Comparison of ENCODE assay signal across 19 cellular contexts in the genomic region with DNA sequence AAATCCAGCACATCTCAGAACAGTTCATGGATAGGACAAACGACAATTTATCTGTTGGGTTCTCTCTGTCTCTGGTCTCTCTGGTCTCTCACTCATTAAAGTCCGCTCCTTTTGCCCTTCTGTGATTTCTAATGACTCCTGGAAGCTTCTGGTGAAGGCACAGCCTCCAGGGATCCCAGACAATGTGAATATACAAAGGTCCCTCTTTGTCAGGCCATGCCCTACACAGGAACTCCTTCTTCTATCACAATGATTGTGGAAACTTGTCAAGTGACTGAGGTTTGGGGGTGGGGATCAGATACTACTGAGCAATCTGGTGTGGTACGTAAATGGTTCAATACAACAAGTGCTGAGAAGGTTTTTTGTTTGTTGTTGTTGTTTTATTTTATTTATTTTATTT. TPM values are rescaled to one million over a fixed set of nuclear protein-coding genes. Genes with fewer than 3 reads are reported as not detected.
DNase-seq lines count a peak whose midpoint lies in the region; ATAC-seq and TF ChIP-seq lines count a peak whose summit lies in the region.
"Had no signal": no experiment of that assay in that cellular context is flagged by ENCODE, and none has a peak within 500 bp of the region (broad histone marks: within the 10 kb centered on the region; RNA-seq: fewer than 3 reads in every experiment).

No MANE protein-coding gene starts in this region.

- no peak overlapping the region for H3K27ac ChIP-seq in CD4-positive, alpha-beta memory T cell (ENCODE audit: low read depth, low read length)
- H3K27ac ChIP-seq in fibroblast of lung (ENCODE audit: insufficient read depth, low read length) = no peak overlapping the region
- no peak overlapping the region for H3K27ac ChIP-seq in gastroesophageal sphincter
- H3K27ac ChIP-seq: Peyer's patch had no signal

- H3K4me1 Mint-ChIP-seq in CD4-positive, alpha-beta memory T cell = peaks cover 24 to 52% (median 39%) of the 10 kb centered on the region in 4 donors
- H3K4me1 Mint-ChIP-seq in natural killer cell treated with Interleukin-12 subunit alpha and Interleukin-12 subunit beta and Interleukin-15 and Interleukin-18, amount 100 ng/mL, for 72 hours (ENCODE audit: low read depth in 2 of 2) = peaks cover 41 to 52% of the 10 kb centered on the region in 2 donors

- H3K79me2 ChIP-seq in fibroblast of lung (ENCODE audit: control insufficient read depth, insufficient read depth, low read length) = no peaks in the 10 kb centered on the region

- H4K20me1 ChIP-seq in fibroblast of lung (ENCODE audit: control insufficient read depth, extremely low read depth, insufficient read depth, low read length) = no peaks in the 10 kb centered on the region

- H3K27me3 ChIP-seq in CD4-positive, alpha-beta memory T cell (ENCODE audit: insufficient read depth, low read length) = no peaks in the 10 kb centered on the region
- H3K27me3 ChIP-seq in fibroblast of lung (ENCODE audit: control insufficient read depth, insufficient read depth, low read length) = no peaks in the 10 kb centered on the region
- H3K27me3 ChIP-seq in gastroesophageal sphincter = no peaks in the 10 kb centered on the region
- H3K27me3 ChIP-seq: Peyer's patch had no signal

- no peak overlapping the region for H3K4me2 ChIP-seq in fibroblast of lung (ENCODE audit: extremely low read depth, insufficient read depth, low read length)

- ATAC-seq in natural killer cell treated with Interleukin-12 subunit alpha and Interleukin-12 subunit beta and Interleukin-15 and Interleukin-18, amount 100 ng/mL, for 72 hours = no peak
- ATAC-seq in GM19351 (IDR thresholded peaks at IDR 0.05; ENCODE audit: unreplicated experiment) (no peak), gastroesophageal sphincter (no peak)
- ATAC-seq: GM12878, Right ventricle myocardium inferior had no signal

- no peak overlapping the region for H3K9ac ChIP-seq in fibroblast of lung (ENCODE audit: insufficient read depth, low read length)

- no peaks in the 10 kb centered on the region for H3K9me3 ChIP-seq in CD4-positive, alpha-beta memory T cell (ENCODE audit: control insufficient read depth in 1 of 2, low read length in 2 of 2)
- H3K9me3 ChIP-seq in fibroblast of lung (ENCODE audit: control insufficient read depth, insufficient read depth, low read depth, low read length) = no peaks in the 10 kb centered on the region
- H3K9me3 ChIP-seq in gastroesophageal sphincter = no peaks in the 10 kb centered on the region
- H3K9me3 ChIP-seq: Peyer's patch had no signal

- H3K36me3 Mint-ChIP-seq in CD4-positive, alpha-beta memory T cell = no peaks in the 10 kb centered on the region
- H3K36me3 Mint-ChIP-seq in natural killer cell treated with Interleukin-12 subunit alpha and Interleukin-12 subunit beta and Interleukin-15 and Interleukin-18, amount 100 ng/mL, for 72 hours = no peaks in the 10 kb centered on the region

- H3K27me3 Mint-ChIP-seq in CD4-positive, alpha-beta memory T cell = no peaks in the 10 kb centered on the region
- H3K27me3 Mint-ChIP-seq in natural killer cell treated with Interleukin-12 subunit alpha and Interleukin-12 subunit beta and Interleukin-15 and Interleukin-18, amount 100 ng/mL, for 72 hours = no peaks in the 10 kb centered on the region
- H3K27me3 Mint-ChIP-seq: B cell had no signal

- CTCF ChIA-PET in CD4-positive, alpha-beta memory T cell (lab: Charles Lee; ENCODE audit: partially characterized antibody) = interaction anchor here (1.0 kb wide), 1 partner anchor 12 kb away, joined by 5 read pairs; no protein-coding TSS in a partner anchor

- no peaks in the 10 kb centered on the region for H3K9me3 Mint-ChIP-seq in CD4-positive, alpha-beta memory T cell
- H3K9me3 Mint-ChIP-seq in natural killer cell treated with Interleukin-12 subunit alpha and Interleukin-12 subunit beta and Interleukin-15 and Interleukin-18, amount 100 ng/mL, for 72 hours = peaks cover 5% of the 10 kb centered on the region

- H3K36me3 ChIP-seq in CD4-positive, alpha-beta memory T cell (ENCODE audit: insufficient read depth, low read length) = no peaks in the 10 kb centered on the region
- H3K36me3 ChIP-seq in fibroblast of lung (ENCODE audit: control insufficient read depth, insufficient read depth, low read length) (no peaks in the 10 kb centered on the region), gastroesophageal sphincter (no peaks in the 10 kb centered on the region)
- H3K36me3 ChIP-seq: Peyer's patch had no signal

- 80 to 81% methylated on average over 2 to 3 of the region's 3 CpGs for WGBS in gastroesophageal sphincter (ENCODE audit: low coverage in 1 of 2), 2 donors

- TF ChIP-seq POLR2A in gastroesophageal sphincter (IDR thresholded peaks at IDR 0.05) = no peak

- peak overlapping the region in 5 of 7 donors; percentile 46 to 90 (median 62) for H3K27ac Mint-ChIP-seq in CD4-positive, alpha-beta memory T cell
- H3K27ac Mint-ChIP-seq in natural killer cell treated with Interleukin-12 subunit alpha and Interleukin-12 subunit beta and Interleukin-15 and Interleukin-18, amount 100 ng/mL, for 72 hours = peak overlapping the region; percentile 66 to 72
- H3K27ac Mint-ChIP-seq: B cell had no signal

- POLR2A ChIA-PET in CD4-positive, alpha-beta memory T cell (lab: Charles Lee; ENCODE audit: partially characterized antibody) = no interaction called here

- TF ChIP-seq EP300 in gastroesophageal sphincter (IDR thresholded peaks at IDR 0.05) = no peak

- intact Hi-C loops in CD4-positive, alpha-beta memory T cell (cut with micrococcal nuclease) = no loop called here

- TF ChIP-seq CTCF in fibroblast of lung (conservative IDR thresholded peaks at IDR 0.05 in 1 of 2, IDR thresholded peaks at IDR 0.05 in 1 of 2; ENCODE audit: low read depth in 1 of 2, low read length in 2 of 2) (no peak), gastroesophageal sphincter (IDR thresholded peaks at IDR 0.05) (no peak)

- peak overlapping the region; percentile 18 for H2AFZ ChIP-seq in fibroblast of lung (ENCODE audit: low read length)

- H3K4me3 ChIP-seq in CD4-positive, alpha-beta memory T cell (ENCODE audit: low read length in 2 of 2) = no peak overlapping the region
- H3K4me3 ChIP-seq in fibroblast of lung (replicated peaks in 1 of 4; ENCODE audit: control extremely low read depth in 1 of 4, insufficient read depth in 1 of 4, low read depth in 3 of 4, low read length in 4 of 4) (no peak overlapping the region), gastroesophageal sphincter (no peak overlapping the region)
- H3K4me3 ChIP-seq: GM12878, Peyer's patch had no signal

- H3K4me3 Mint-ChIP-seq in CD4-positive, alpha-beta memory T cell = no peak overlapping the region
- H3K4me3 Mint-ChIP-seq in natural killer cell treated with Interleukin-12 subunit alpha and Interleukin-12 subunit beta and Interleukin-15 and Interleukin-18, amount 100 ng/mL, for 72 hours = no peak overlapping the region
- H3K4me3 Mint-ChIP-seq: B cell, IgD-negative memory B cell had no signal

- DNase-seq in CD4-positive, alpha-beta memory T cell = no peak
- DNase-seq in COLO829 (ENCODE audit: low spot score) (peak; percentile 40), fibroblast of lung (ENCODE audit: low read depth in 2 of 2) (no peak), kidney tubule cell (ENCODE audit: low spot score) (no peak)
- no peak for DNase-seq in natural killer cell treated with Interleukin-12 subunit alpha and Interleukin-12 subunit beta and Interleukin-15 and Interleukin-18, amount 100 ng/mL, for 72 hours (ENCODE audit: low spot score)
- DNase-seq: DND-41, HCEC 1CT, NCI-H1105, NCI-H1694 treated with DMSO at 0.1 percent for 48 hours, NCI-H2107, NCI-H2227 treated with DMSO at 0.1 percent for 48 hours, NCI-H524, Peyer's patch had no signal

- peaks cover 36% of the 10 kb centered on the region for H3K4me1 ChIP-seq in CD4-positive, alpha-beta memory T cell (ENCODE audit: insufficient read depth, low read length)
- H3K4me1 ChIP-seq in fibroblast of lung (ENCODE audit: control insufficient read depth, extremely low read depth, insufficient read depth, low read length) (peaks cover 21% of the 10 kb centered on the region), gastroesophageal sphincter (no peaks in the 10 kb centered on the region)

RNA-seq across cellular contexts. Expression of a gene that starts 42.7 kb away (rescaled TPM):
- 10 to 100 TPM; 66.9 to 67.4 TPM for total RNA-seq in CD4-positive, alpha-beta memory T cell
- polyA plus RNA-seq in CD4-positive, alpha-beta memory T cell = 10 to 100 TPM; 30.5 to 31.5 TPM
- 59.3 and 109 TPM in 2 replicates for total RNA-seq in fibroblast of lung
- polyA plus RNA-seq in fibroblast of lung = 41.9 and 50.0 TPM in 2 replicates
- polyA plus RNA-seq in fibroblast of lung (2012) = 26.7 and 28.6 TPM in 2 replicates
- 14.8 and 37.9 TPM in 2 replicates for polyA minus RNA-seq in fibroblast of lung (ENCODE audit: low replicate concordance)
- total RNA-seq in natural killer cell treated with Interleukin-12 subunit alpha and Interleukin-12 subunit beta and Interleukin-15 and Interleukin-18, amount 100 ng/mL, for 72 hours = 10 to 100 TPM; 66.9 to 82.1 TPM
- 10 to 100 TPM; 54.4 to 77.9 (median 62.9) TPM for total RNA-seq in gastroesophageal sphincter

RNA-seq across cellular contexts. Expression of a gene that starts 46.5 kb away (rescaled TPM):
- 1 to 10 TPM in 1 of 2 experiments, under 1 TPM in 1; 0.73 to 1.1 TPM for total RNA-seq in CD4-positive, alpha-beta memory T cell
- under 1 TPM; 0.37 to 0.65 TPM for polyA plus RNA-seq in CD4-positive, alpha-beta memory T cell
- total RNA-seq in fibroblast of lung = 5.1 and 7.1 TPM in 2 replicates
- polyA plus RNA-seq in fibroblast of lung = 0.62 and 0.93 TPM in 2 replicates
- polyA plus RNA-seq in fibroblast of lung (2012) = 0.54 and 0.83 TPM in 2 replicates
- polyA minus RNA-seq in fibroblast of lung (ENCODE audit: low replicate concordance) = 0.08 TPM in 1 of 2 replicates, not detected in the other
- under 1 TPM; 0.14 to 0.50 TPM for total RNA-seq in natural killer cell treated with Interleukin-12 subunit alpha and Interleukin-12 subunit beta and Interleukin-15 and Interleukin-18, amount 100 ng/mL, for 72 hours
- 1 to 10 TPM; 2.1 to 4.7 (median 3.6) TPM for total RNA-seq in gastroesophageal sphincter
